Comparison of ENCODE assay signal across 8 cellular contexts in the genomic region with DNA sequence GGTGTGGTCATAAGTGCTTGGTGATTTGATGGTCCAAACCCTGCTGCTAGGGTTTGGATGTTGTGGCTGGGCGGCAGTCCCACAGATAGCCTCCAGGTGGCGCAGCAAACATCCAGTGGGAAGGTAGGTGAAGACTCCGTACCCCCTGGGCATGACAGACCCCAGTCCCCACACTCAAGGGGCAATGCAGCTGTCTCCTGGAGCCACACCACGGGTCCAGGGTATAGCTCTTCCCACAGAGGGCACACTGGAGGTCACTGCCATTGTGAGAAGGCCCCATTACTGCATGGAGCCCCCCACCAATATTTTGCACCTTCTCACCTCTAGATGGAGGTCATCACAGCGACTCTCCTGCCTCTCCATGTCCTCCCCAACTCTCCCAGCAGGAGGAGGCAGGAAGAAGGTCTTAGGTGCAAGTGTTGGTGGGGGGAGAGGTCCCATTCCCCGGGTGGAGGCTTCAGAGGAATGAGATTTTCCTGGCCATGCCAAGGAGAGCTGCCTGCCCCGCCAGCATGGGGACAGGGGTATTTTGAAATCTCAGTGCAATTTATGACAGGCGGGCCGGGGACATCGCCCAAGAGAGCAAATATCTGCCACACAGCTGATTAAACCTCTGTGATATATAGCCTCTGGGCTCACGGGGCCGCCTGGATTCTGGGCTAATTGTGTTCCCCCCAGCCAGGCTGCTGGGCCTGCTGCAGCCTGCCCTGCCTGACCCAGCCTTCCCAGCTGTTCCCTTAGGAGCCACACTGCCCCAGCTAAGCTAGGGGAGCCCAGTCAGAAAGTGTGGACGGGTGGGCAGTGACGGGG. TPM values are rescaled to one million over a fixed set of nuclear protein-coding genes. Genes with fewer than 3 reads are reported as not detected.
DNase-seq lines count a peak whose midpoint lies in the region; ATAC-seq and TF ChIP-seq lines count a peak whose summit lies in the region.

No MANE protein-coding gene starts in this region.

- no peak overlapping the region for H3K4me3 ChIP-seq in choroid plexus epithelial cell (ENCODE audit: low read depth, low read length)

- peak; percentile 62 for ATAC-seq in activated CD4-positive, alpha-beta T cell treated with anti-CD3 and anti-CD28 coated beads for 36 hours
- no peak for ATAC-seq in HG03460 (IDR thresholded peaks at IDR 0.05; ENCODE audit: unreplicated experiment)

- no peaks in the 10 kb centered on the region for H3K9me3 Mint-ChIP-seq in activated CD4-positive, alpha-beta T cell treated with anti-CD3 and anti-CD28 coated beads for 36 hours (ENCODE audit: low read depth)

- H3K36me3 Mint-ChIP-seq in activated CD4-positive, alpha-beta T cell treated with anti-CD3 and anti-CD28 coated beads for 36 hours (ENCODE audit: low read depth) = no peaks in the 10 kb centered on the region

- DNase-seq in GM10266 (ENCODE audit: extremely low spot score) = peak; percentile 76
- DNase-seq in NCI-H1092 treated with DMSO at 0.1 percent for 48 hours (lab: John Stamatoyannopoulos, UW) = peak; percentile 13
- peak; percentile 85 for DNase-seq in activated CD4-positive, alpha-beta T cell treated with anti-CD3 and anti-CD28 coated beads for 36 hours
- DNase-seq in choroid plexus epithelial cell (ENCODE audit: low read depth) = peak; percentile 47
- DNase-seq in lung microvascular endothelial cell (ENCODE audit: low read depth in 2 of 2) = peak; percentile 50 to 61
- peak; percentile 44 for DNase-seq in stimulated activated CD8-positive, alpha-beta memory T cell treated with anti-CD3 and anti-CD28 coated beads, Interleukin-15, amount 100 ng/mL, for 24 hours (ENCODE audit: low read depth)
- DNase-seq in middle frontal gyrus (ENCODE audit: extremely low spot score, low spot score) = no peak

- intact Hi-C loops in activated CD4-positive, alpha-beta T cell treated with anti-CD3 and anti-CD28 coated beads for 36 hours (cut with DNase I, micrococcal nuclease) = loop anchor here (1.0 to 2.0 kb wide), 5 partner anchors 34 to 339 kb away; a partner anchor contains a TSS

- CTCF ChIA-PET in activated CD4-positive, alpha-beta T cell treated with anti-CD3 and anti-CD28 coated beads for 36 hours (lab: Charles Lee) = interaction anchor here (0.5 to 2.1 kb wide), 34 partner anchors 9 to 353 kb away, joined by 3 to 10 read pairs (median 4); a partner anchor contains a TSS

- peaks cover 21% of the 10 kb centered on the region for H3K4me1 Mint-ChIP-seq in activated CD4-positive, alpha-beta T cell treated with anti-CD3 and anti-CD28 coated beads for 36 hours

- POLR2A ChIA-PET in activated CD4-positive, alpha-beta T cell treated with anti-CD3 and anti-CD28 coated beads for 36 hours (lab: Charles Lee) = no interaction called here

- no peak overlapping the region for H3K27ac Mint-ChIP-seq in activated CD4-positive, alpha-beta T cell treated with anti-CD3 and anti-CD28 coated beads for 36 hours

- no peak overlapping the region for H3K4me3 Mint-ChIP-seq in activated CD4-positive, alpha-beta T cell treated with anti-CD3 and anti-CD28 coated beads for 36 hours

- TF ChIP-seq CTCF in GM10266 (IDR thresholded peaks at IDR 0.05; ENCODE audit: control insufficient read depth, insufficient read depth, low read depth, missing control alignments) (peak; percentile 89), choroid plexus epithelial cell (conservative IDR thresholded peaks at IDR 0.05; ENCODE audit: low read depth, low read length) (peak; percentile 92)

- peaks cover 9% of the 10 kb centered on the region for H3K27me3 Mint-ChIP-seq in activated CD4-positive, alpha-beta T cell treated with anti-CD3 and anti-CD28 coated beads for 36 hours

RNA-seq across cellular contexts. Expression of a gene that starts 17.2 kb away (rescaled TPM):
- under 1 TPM; 0.19 to 0.32 TPM for total RNA-seq in activated CD4-positive, alpha-beta T cell treated with anti-CD3 and anti-CD28 coated beads for 36 hours
- total RNA-seq in lung microvascular endothelial cell = 0.20 and 0.22 TPM in 2 replicates

RNA-seq across cellular contexts. Expression of a gene that starts 30.7 kb away (rescaled TPM):
- total RNA-seq in activated CD4-positive, alpha-beta T cell treated with anti-CD3 and anti-CD28 coated beads for 36 hours = under 1 TPM; 0.23 to 0.30 TPM
- total RNA-seq in lung microvascular endothelial cell = not detected in 2 replicates

RNA-seq across cellular contexts. Expression of a gene that starts 44.9 kb away (rescaled TPM):
- 10 to 100 TPM; 23.8 to 31.1 TPM for total RNA-seq in activated CD4-positive, alpha-beta T cell treated with anti-CD3 and anti-CD28 coated beads for 36 hours
- 2.0 and 3.3 TPM in 2 replicates for total RNA-seq in lung microvascular endothelial cell

RNA-seq across cellular contexts. Expression of a gene that starts 47.7 kb away (rescaled TPM):
- 10 to 100 TPM; 16.3 to 17.2 TPM for total RNA-seq in activated CD4-positive, alpha-beta T cell treated with anti-CD3 and anti-CD28 coated beads for 36 hours
- 30.1 and 38.1 TPM in 2 replicates for total RNA-seq in lung microvascular endothelial cell

RNA-seq across cellular contexts. Expression of a gene that starts 50.3 kb away (rescaled TPM):
- 10 to 100 TPM; 86.6 to 94.8 TPM for total RNA-seq in activated CD4-positive, alpha-beta T cell treated with anti-CD3 and anti-CD28 coated beads for 36 hours
- total RNA-seq in lung microvascular endothelial cell = 56.0 and 60.1 TPM in 2 replicates
